8 cellular contexts compared by ENCODE assay signal in the genomic region with DNA sequence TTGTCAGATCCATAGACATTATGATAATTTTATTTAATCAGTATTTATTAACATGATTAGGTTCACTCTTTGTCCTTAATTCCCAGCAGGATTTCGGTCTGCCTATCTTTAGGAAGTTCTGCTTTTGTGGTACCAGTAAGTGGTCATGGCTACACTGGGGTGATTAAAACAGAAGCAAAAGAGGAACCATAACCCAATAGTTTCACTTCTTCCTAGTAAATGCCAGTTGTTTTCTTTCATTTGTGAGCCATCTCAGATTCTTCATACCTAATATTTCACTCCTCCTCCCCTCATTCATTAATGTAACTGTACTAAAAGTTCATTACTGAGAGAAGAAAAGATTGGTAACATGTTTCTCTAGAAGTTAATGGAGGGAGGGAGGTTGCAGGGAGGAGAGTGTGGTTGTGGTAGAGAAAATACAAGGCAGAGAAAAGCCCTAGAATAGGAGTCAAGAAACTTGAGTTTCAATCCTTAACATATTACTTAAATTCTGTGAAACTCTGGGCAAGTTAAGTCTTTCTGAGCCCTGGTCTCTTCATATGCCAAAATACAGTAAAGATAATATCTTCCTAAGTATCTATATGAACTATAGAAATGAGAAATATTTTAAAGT.
DNase-seq lines count a peak whose midpoint lies in the region; ATAC-seq and TF ChIP-seq lines count a peak whose summit lies in the region.

No MANE protein-coding gene starts in this region.

- TF ChIP-seq CTCF in smooth muscle cell (IDR thresholded peaks at IDR 0.05; ENCODE audit: borderline replicate concordance, insufficient read depth, poor library complexity, severe bottlenecking): no peak

- WGBS in smooth muscle cell (ENCODE audit: low lambda C conversion rate): 90% methylated on average over 1 of the region's 1 CpG

- H3K4me3 ChIP-seq in smooth muscle cell: no peak overlapping the region

- H3K27ac Mint-ChIP-seq in activated CD8-positive, alpha-beta memory T cell treated with anti-CD3 and anti-CD28 coated beads, Interleukin-2, amount 10 ng/mL, durations not matched to agents 7 days and 5 days: peak overlapping the region; percentile 61

- H3K4me1 Mint-ChIP-seq in activated CD8-positive, alpha-beta memory T cell treated with anti-CD3 and anti-CD28 coated beads, Interleukin-2, amount 10 ng/mL, durations not matched to agents 7 days and 5 days: peaks cover 17% of the 10 kb centered on the region

- H3F3A ChIP-seq in smooth muscle cell (ENCODE audit: low read depth): no peaks in the 10 kb centered on the region

- H3K9ac ChIP-seq in smooth muscle cell (ENCODE audit: low read depth): no peak overlapping the region

- H3K9me3 ChIP-seq in smooth muscle cell (replicated peaks; ENCODE audit: low read depth): no peaks in the 10 kb centered on the region

- H3K36me3 ChIP-seq in smooth muscle cell (ENCODE audit: low read depth): no peaks in the 10 kb centered on the region

- peak overlapping the region; percentile 69 for H3K27ac ChIP-seq in smooth muscle cell (ENCODE audit: low read depth)

- H3K4me2 ChIP-seq in smooth muscle cell: no peak overlapping the region

- CTCF ChIA-PET in activated CD8-positive, alpha-beta memory T cell treated with anti-CD3 and anti-CD28 coated beads, Interleukin-2, amount 10 ng/mL, durations not matched to agents 7 days and 5 days (lab: Charles Lee): no interaction called here

- no peak for DNase-seq in activated CD8-positive, alpha-beta memory T cell treated with anti-CD3 and anti-CD28 coated beads, Interleukin-2, amount 10 ng/mL, durations not matched to agents 7 days and 5 days
- no peak for DNase-seq in activated CD8-positive, alpha-beta memory T cell treated with anti-CD3 and anti-CD28 coated beads, Interleukin-2, amount 50 U/mL, for 48 hours
- peak; percentile 57 for DNase-seq in NOMO-1 treated with dmso at 0.1 percent for 144 hours (lab: John Stamatoyannopoulos, UW; ENCODE audit: unreplicated experiment)
- no peak for DNase-seq in smooth muscle cell (lab: John Stamatoyannopoulos, UW; ENCODE audit: unreplicated experiment)
- no peak for DNase-seq in stimulated activated CD4-positive, alpha-beta T cell treated with anti-CD3 and anti-CD28 coated beads, Interleukin-4, amount 100 ng/mL, for 1 hour
- DNase-seq in posterior vena cava (ENCODE audit: low spot score): no peak
- DNase-seq in NCI-H128 (lab: John Stamatoyannopoulos, UW; ENCODE audit: unreplicated experiment): no peak

- no peaks in the 10 kb centered on the region for H4K20me1 ChIP-seq in smooth muscle cell (ENCODE audit: low read depth)

- peaks cover 2% of the 10 kb centered on the region for H3K9me3 Mint-ChIP-seq in activated CD8-positive, alpha-beta memory T cell treated with anti-CD3 and anti-CD28 coated beads, Interleukin-2, amount 10 ng/mL, durations not matched to agents 7 days and 5 days (ENCODE audit: low read depth)

- no peaks in the 10 kb centered on the region for H3K4me1 ChIP-seq in smooth muscle cell (ENCODE audit: low read depth)

- H3K4me3 Mint-ChIP-seq in activated CD8-positive, alpha-beta memory T cell treated with anti-CD3 and anti-CD28 coated beads, Interleukin-2, amount 10 ng/mL, durations not matched to agents 7 days and 5 days: no peak overlapping the region

- no peaks in the 10 kb centered on the region for H3K79me2 ChIP-seq in smooth muscle cell (ENCODE audit: low read depth)

- peaks cover 41% of the 10 kb centered on the region for H3K36me3 Mint-ChIP-seq in activated CD8-positive, alpha-beta memory T cell treated with anti-CD3 and anti-CD28 coated beads, Interleukin-2, amount 10 ng/mL, durations not matched to agents 7 days and 5 days

- no peak for ATAC-seq in activated CD8-positive, alpha-beta memory T cell treated with anti-CD3 and anti-CD28 coated beads, Interleukin-2, amount 10 ng/mL, durations not matched to agents 7 days and 5 days
- peak; percentile 86 for ATAC-seq in HG02840 (IDR thresholded peaks at IDR 0.05; ENCODE audit: low FRiP score, unreplicated experiment)

- no peak overlapping the region for H2AFZ ChIP-seq in smooth muscle cell (ENCODE audit: low read depth)

- no peaks in the 10 kb centered on the region for H3K27me3 ChIP-seq in smooth muscle cell (ENCODE audit: low read depth)

- no peaks in the 10 kb centered on the region for H3K27me3 Mint-ChIP-seq in activated CD8-positive, alpha-beta memory T cell treated with anti-CD3 and anti-CD28 coated beads, Interleukin-2, amount 10 ng/mL, durations not matched to agents 7 days and 5 days

- intact Hi-C loops in posterior vena cava (cut with DNase I): no loop called here
